31 cellular contexts compared by ENCODE assay signal in genomic region chr11:109993786-109994185, GRCh38.
A peak's percentile ranks its signal among the peaks of the same experiment; 100 is the strongest.
DNase-seq lines count a peak whose midpoint lies in the region; ATAC-seq and TF ChIP-seq lines count a peak whose summit lies in the region.
"Had no signal": no experiment of that assay in that cellular context is flagged by ENCODE, and none has a peak within 500 bp of the region (broad histone marks: within the 10 kb centered on the region; RNA-seq: fewer than 3 reads in every experiment).

No MANE protein-coding gene starts in this region.

- H3K27me3 ChIP-seq in SJCRH30 (no peaks in the 10 kb centered on the region), ascending aorta (no peaks in the 10 kb centered on the region)
- no peaks in the 10 kb centered on the region for H3K27me3 ChIP-seq in CD8-positive, alpha-beta T cell (ENCODE audit: insufficient read depth, low read length)
- H3K27me3 ChIP-seq: breast epithelium, hepatocyte, left lung, sigmoid colon, uterus had no signal

- peaks cover 2% of the 10 kb centered on the region for H3K27me3 Mint-ChIP-seq in CD8-positive, alpha-beta T cell (ENCODE audit: low read depth)
- H3K27me3 Mint-ChIP-seq in MCF 10A (ENCODE audit: insufficient read depth, unreplicated experiment) = no peaks in the 10 kb centered on the region
- H3K27me3 Mint-ChIP-seq: activated naive CD8-positive, alpha-beta T cell treated with anti-CD3 and anti-CD28 coated beads, Interleukin-2, amount 50 U/mL, for 24 hours; IgD-negative memory B cell; progenitor cell of endocrine pancreas had no signal

- H3K4me1 ChIP-seq in SJCRH30 (peaks cover 15% of the 10 kb centered on the region), ascending aorta (no peaks in the 10 kb centered on the region)
- no peaks in the 10 kb centered on the region for H3K4me1 ChIP-seq in CD8-positive, alpha-beta T cell (ENCODE audit: insufficient read depth, low read length)
- H3K4me1 ChIP-seq: BE2C, breast epithelium, left lung, sigmoid colon, uterus had no signal

- no peak overlapping the region for H3K27ac Mint-ChIP-seq in CD8-positive, alpha-beta T cell
- no peak overlapping the region for H3K27ac Mint-ChIP-seq in MCF 10A (ENCODE audit: low read depth, unreplicated experiment)
- H3K27ac Mint-ChIP-seq: activated CD4-positive, alpha-beta T cell treated with anti-CD3 and anti-CD28 coated beads, Interleukin-2, amount 10 ng/mL, durations not matched to agents 7 days and 5 days; activated naive CD8-positive, alpha-beta T cell treated with anti-CD3 and anti-CD28 coated beads, Interleukin-2, amount 50 U/mL, for 24 hours; IgD-negative memory B cell; naive B cell; progenitor cell of endocrine pancreas had no signal

- ATAC-seq in CD8-positive, alpha-beta T cell = no peak
- ATAC-seq in GM19351 (IDR thresholded peaks at IDR 0.05; ENCODE audit: unreplicated experiment) = no peak
- ATAC-seq: activated naive CD8-positive, alpha-beta T cell treated with anti-CD3 and anti-CD28 coated beads, Interleukin-2, amount 50 U/mL, for 24 hours; activated T-cell treated with anti-CD3 and anti-CD28 coated beads, Interleukin-2, amount 50 U/mL, for 4 hours; GM12878; left lung; Right ventricle myocardium inferior; stimulated activated naive CD8-positive, alpha-beta T cell treated with anti-CD3 and anti-CD28 coated beads, Interleukin-15, Interleukin-2, amounts not matched to agents 100 U/mL and 50 U/mL, for 24 hours had no signal

- POLR2A ChIA-PET in CD8-positive, alpha-beta T cell (lab: Charles Lee) = no interaction called here
- POLR2A ChIA-PET in MCF 10A (lab: Yijun Ruan, JAX) = interaction anchor here (1.4 kb wide), 1 partner anchor 99 kb away, joined by 4 read pairs; no protein-coding TSS in a partner anchor

- H3K27ac ChIP-seq in SJCRH30 (peak overlapping the region; percentile 54), ascending aorta (no peak overlapping the region)
- no peak overlapping the region for H3K27ac ChIP-seq in CD8-positive, alpha-beta T cell (ENCODE audit: low read depth, low read length)
- H3K27ac ChIP-seq: breast epithelium, hepatocyte, left lung, sigmoid colon, uterus had no signal

- no TSS peak for BruUV-seq in MCF 10A (replicated peaks; lab: Mats Ljungman, UMichigan)

- no peaks in the 10 kb centered on the region for H3K36me3 ChIP-seq in SJCRH30
- no peaks in the 10 kb centered on the region for H3K36me3 ChIP-seq in CD8-positive, alpha-beta T cell (ENCODE audit: insufficient read depth, low read length)
- no peaks in the 10 kb centered on the region for H3K36me3 ChIP-seq in ascending aorta
- H3K36me3 ChIP-seq: BE2C, breast epithelium, left lung, sigmoid colon, uterus had no signal

- CTCF ChIA-PET in CD8-positive, alpha-beta T cell (lab: Charles Lee) = no interaction called here
- CTCF ChIA-PET in MCF 10A (lab: Yijun Ruan, JAX) = no interaction called here

- no peak for TF ChIP-seq CTCF in CD8-positive, alpha-beta T cell (IDR thresholded peaks at IDR 0.05)
- TF ChIP-seq CTCF in MCF 10A (IDR thresholded peaks at IDR 0.05; ENCODE audit: unreplicated experiment) = no peak
- TF ChIP-seq CTCF in ascending aorta (IDR thresholded peaks at IDR 0.05) = no peak

- no peak overlapping the region for H3K4me3 Mint-ChIP-seq in CD8-positive, alpha-beta T cell
- H3K4me3 Mint-ChIP-seq in MCF 10A (ENCODE audit: unreplicated experiment) = no peak overlapping the region
- H3K4me3 Mint-ChIP-seq: activated CD4-positive, alpha-beta T cell treated with anti-CD3 and anti-CD28 coated beads, Interleukin-2, amount 10 ng/mL, durations not matched to agents 7 days and 5 days; activated naive CD8-positive, alpha-beta T cell treated with anti-CD3 and anti-CD28 coated beads, Interleukin-2, amount 50 U/mL, for 24 hours; activated T-cell treated with anti-CD3 and anti-CD28 coated beads, Interleukin-2, amount 50 U/mL, for 4 hours; IgD-negative memory B cell; naive B cell had no signal

- H3K4me3 ChIP-seq in SJCRH30 (no peak overlapping the region), ascending aorta (no peak overlapping the region)
- H3K4me3 ChIP-seq in CD8-positive, alpha-beta T cell (ENCODE audit: low read depth, low read length) = no peak overlapping the region
- H3K4me3 ChIP-seq: breast epithelium, GM12878, hepatocyte, left lung, sigmoid colon, uterus had no signal

- H3K36me3 Mint-ChIP-seq in CD8-positive, alpha-beta T cell = no peaks in the 10 kb centered on the region
- no peaks in the 10 kb centered on the region for H3K36me3 Mint-ChIP-seq in MCF 10A (ENCODE audit: insufficient read depth, unreplicated experiment)
- H3K36me3 Mint-ChIP-seq: IgD-negative memory B cell, naive B cell had no signal

- intact Hi-C loops in CD8-positive, alpha-beta T cell (cut with DNase I, micrococcal nuclease) = no loop called here
- intact Hi-C loops in MCF 10A (cut with micrococcal nuclease) (no loop called here), ascending aorta (cut with DNase I) (no loop called here)

- H3K9me3 Mint-ChIP-seq in CD8-positive, alpha-beta T cell = no peaks in the 10 kb centered on the region
- H3K9me3 Mint-ChIP-seq in MCF 10A (ENCODE audit: unreplicated experiment) = no peaks in the 10 kb centered on the region
- H3K9me3 Mint-ChIP-seq: activated CD4-positive, alpha-beta T cell treated with anti-CD3 and anti-CD28 coated beads, Interleukin-2, amount 10 ng/mL, durations not matched to agents 7 days and 5 days; activated naive CD8-positive, alpha-beta T cell treated with anti-CD3 and anti-CD28 coated beads, Interleukin-2, amount 50 U/mL, for 24 hours; activated T-cell treated with anti-CD3 and anti-CD28 coated beads, Interleukin-2, amount 50 U/mL, for 4 hours; IgD-negative memory B cell; naive B cell had no signal

- no peaks in the 10 kb centered on the region for H3K4me1 Mint-ChIP-seq in CD8-positive, alpha-beta T cell (ENCODE audit: low read depth)
- no peaks in the 10 kb centered on the region for H3K4me1 Mint-ChIP-seq in MCF 10A (ENCODE audit: insufficient read depth, unreplicated experiment)
- H3K4me1 Mint-ChIP-seq: activated CD4-positive, alpha-beta T cell treated with anti-CD3 and anti-CD28 coated beads, Interleukin-2, amount 10 ng/mL, durations not matched to agents 7 days and 5 days; activated naive CD8-positive, alpha-beta T cell treated with anti-CD3 and anti-CD28 coated beads, Interleukin-2, amount 50 U/mL, for 24 hours; IgD-negative memory B cell; naive B cell had no signal

- H3K9me3 ChIP-seq in SJCRH30 (replicated peaks) (no peaks in the 10 kb centered on the region), ascending aorta (no peaks in the 10 kb centered on the region)
- H3K9me3 ChIP-seq in CD8-positive, alpha-beta T cell (ENCODE audit: low read length) = no peaks in the 10 kb centered on the region
- H3K9me3 ChIP-seq: BE2C, breast epithelium, left lung, sigmoid colon, uterus had no signal

- peak; percentile 78 for DNase-seq in A172 (ENCODE audit: low spot score)
- DNase-seq in GM04503 (ENCODE audit: low read depth) = peak; percentile 87
- peak; percentile 61 to 72 for DNase-seq in SJCRH30
- peak; percentile 90 for DNase-seq in foreskin melanocyte
- no peak for DNase-seq in CD8-positive, alpha-beta T cell
- DNase-seq in MCF 10A (ENCODE audit: unreplicated experiment) = no peak
- no peak for DNase-seq in ascending aorta (ENCODE audit: low spot score in 2 of 2)
- DNase-seq: 8988T; activated CD4-positive, alpha-beta T cell treated with anti-CD3 and anti-CD28 coated beads, Interleukin-2, amount 10 ng/mL, durations not matched to agents 7 days and 5 days; activated gamma-delta T cell treated with Interleukin-2 at 50 U/mL for 16 hours; activated naive CD8-positive, alpha-beta T cell treated with anti-CD3 and anti-CD28 coated beads, Interleukin-2, amount 50 U/mL, for 24 hours; activated T-cell treated with anti-CD3 and anti-CD28 coated beads, Interleukin-2, amount 50 U/mL, for 4 hours; BE2C; effector CD8-positive, alpha-beta T cell; H7; left lung; naive B cell; NCI-H1092 treated with DMSO at 0.1 percent for 48 hours; NCI-H1930; NCI-H526; NK-92 treated with Interleukin-12 subunit alpha and Interleukin-12 subunit beta, amount 100 ng/mL, for 24 hours; sigmoid colon; stimulated activated naive CD8-positive, alpha-beta T cell treated with anti-CD3 and anti-CD28 coated beads, Interleukin-15, Interleukin-2, amounts not matched to agents 100 U/mL and 50 U/mL, for 24 hours; uterus had no signal

Comparison
In these comparisons a context has a peak if more than half of its experiments do, and no peak if none do; other contexts are left out.
1. DNase-seq: peak in A172 (single experiment), GM04503 (single experiment), SJCRH30 (2 of 2) and foreskin melanocyte (single experiment); none in CD8-positive, alpha-beta T cell (0 of 7), MCF 10A (single experiment) and ascending aorta (0 of 2).